17 cellular contexts compared by ENCODE assay signal in genomic region chr10:77448226-77448625, GRCh38.
A peak's percentile ranks its signal among the peaks of the same experiment; 100 is the strongest.
DNase-seq lines count a peak whose midpoint lies in the region; ATAC-seq and TF ChIP-seq lines count a peak whose summit lies in the region.
"Had no signal": no experiment of that assay in that cellular context is flagged by ENCODE, and none has a peak within 500 bp of the region (broad histone marks: within the 10 kb centered on the region; RNA-seq: fewer than 3 reads in every experiment).

No MANE protein-coding gene starts in this region.

- no peaks in the 10 kb centered on the region for H4K20me1 ChIP-seq in hepatocyte (ENCODE audit: insufficient read depth, poor library complexity, severe bottlenecking)

- no peaks in the 10 kb centered on the region for H3K9me2 ChIP-seq in hepatocyte (replicated peaks; ENCODE audit: insufficient read depth)

- H3K27me3 Mint-ChIP-seq in progenitor cell of endocrine pancreas = peaks cover 7% of the 10 kb centered on the region

- TF ChIP-seq POLR2A in body of pancreas (IDR thresholded peaks at IDR 0.05) (no peak), GM18505 (IDR thresholded peaks at IDR 0.05; ENCODE audit: borderline replicate concordance, extremely low read depth, insufficient read depth, insufficient read length) (no peak)

- H3K4me1 Mint-ChIP-seq in progenitor cell of endocrine pancreas (ENCODE audit: low read depth) = peaks cover 32% of the 10 kb centered on the region

- H2AFZ ChIP-seq in hepatocyte = no peak overlapping the region

- no peak overlapping the region for H3K4me2 ChIP-seq in hepatocyte

- H3K36me3 ChIP-seq in body of pancreas (replicated peaks in 1 of 2; ENCODE audit: insufficient read depth in 1 of 2, low read depth in 2 of 2) (no peaks in the 10 kb centered on the region), hepatocyte (replicated peaks; ENCODE audit: insufficient read depth, low read depth) (no peaks in the 10 kb centered on the region)

- peak overlapping the region; percentile 29 for H3K27ac Mint-ChIP-seq in progenitor cell of endocrine pancreas
- H3K27ac Mint-ChIP-seq: CD8-positive, alpha-beta T cell had no signal

- peaks cover 3% of the 10 kb centered on the region for H3K9me3 Mint-ChIP-seq in progenitor cell of endocrine pancreas (ENCODE audit: low read depth)
- H3K9me3 Mint-ChIP-seq: CD8-positive, alpha-beta T cell had no signal

- H3K4me3 ChIP-seq in body of pancreas (no peak overlapping the region), hepatocyte (no peak overlapping the region)

- H3K27ac ChIP-seq in body of pancreas (no peak overlapping the region), hepatocyte (no peak overlapping the region)

- H3K36me3 Mint-ChIP-seq in progenitor cell of endocrine pancreas (ENCODE audit: insufficient read depth) = peaks cover 2% of the 10 kb centered on the region
- H3K36me3 Mint-ChIP-seq: CD8-positive, alpha-beta T cell had no signal

- no peak overlapping the region for H3K4me3 Mint-ChIP-seq in progenitor cell of endocrine pancreas (ENCODE audit: low read depth)
- H3K4me3 Mint-ChIP-seq: CD8-positive, alpha-beta T cell had no signal

- no peak for TF ChIP-seq CTCF in body of pancreas (IDR thresholded peaks at IDR 0.05)
- TF ChIP-seq CTCF in hepatocyte (IDR thresholded peaks at IDR 0.05; ENCODE audit: poor library complexity) = no peak
- TF ChIP-seq CTCF in progenitor cell of endocrine pancreas (IDR thresholded peaks at IDR 0.05; ENCODE audit: unreplicated experiment) = no peak

- H3K9me3 ChIP-seq in body of pancreas (no peaks in the 10 kb centered on the region), hepatocyte (ENCODE audit: low read depth) (no peaks in the 10 kb centered on the region)

- peak; percentile 46 for ATAC-seq in body of pancreas
- ATAC-seq in HG02840 (IDR thresholded peaks at IDR 0.05; ENCODE audit: low FRiP score, unreplicated experiment) = no peak
- no peak for ATAC-seq in sciatic nerve
- ATAC-seq in GM18505 (IDR thresholded peaks at IDR 0.05; ENCODE audit: unreplicated experiment) = no peak
- ATAC-seq: CD8-positive, alpha-beta T cell; Panc1 had no signal

- H3K27me3 ChIP-seq in body of pancreas = no peaks in the 10 kb centered on the region
- no peaks in the 10 kb centered on the region for H3K27me3 ChIP-seq in hepatocyte

- DNase-seq in Ammon's horn (ENCODE audit: low spot score) = peak; percentile 60
- DNase-seq in body of pancreas = peak in 1 of 4 donors; percentile 26
- DNase-seq in hepatocyte (ENCODE audit: low spot score) = peak; percentile 32
- no peak for DNase-seq in progenitor cell of endocrine pancreas (ENCODE audit: low spot score, unreplicated experiment)
- no peak for DNase-seq in sciatic nerve (ENCODE audit: low spot score)
- DNase-seq in SIG-M5 (lab: John Stamatoyannopoulos, UW) = no peak
- DNase-seq: 8988T; Calu3; CD8-positive, alpha-beta T cell; GF-D8; KG1; NCI-H187 treated with DMSO at 0.1 percent for 48 hours; NCI-H774; NK-92 treated with Interleukin-12 subunit alpha and Interleukin-12 subunit beta, amount 100 ng/mL, for 24 hours had no signal

- no peaks in the 10 kb centered on the region for H3K79me2 ChIP-seq in hepatocyte

- H3K4me1 ChIP-seq in body of pancreas = peaks cover 35% of the 10 kb centered on the region
- H3K4me1 ChIP-seq in hepatocyte (ENCODE audit: insufficient read depth) = peaks cover 4% of the 10 kb centered on the region

- 22 to 33% methylated on average over 5 of the region's 5 CpGs for WGBS in body of pancreas, 2 donors
- WGBS in hepatocyte (ENCODE audit: low lambda C conversion rate, missing lambda C conversion rate) = 77% methylated on average over 5 of the region's 5 CpGs

- intact Hi-C loops in body of pancreas (cut with DNase I) = no loop called here
- intact Hi-C loops in sciatic nerve (cut with DNase I) = no loop called here

Comparison
In these comparisons a context has a peak if more than half of its experiments do, and no peak if none do; other contexts are left out.
1. DNase-seq: peak in Ammon's horn (single experiment) and hepatocyte (single experiment); none in progenitor cell of endocrine pancreas (single experiment), sciatic nerve (single experiment) and SIG-M5 (single experiment).